13 cellular contexts compared by ENCODE assay signal in the genomic region with DNA sequence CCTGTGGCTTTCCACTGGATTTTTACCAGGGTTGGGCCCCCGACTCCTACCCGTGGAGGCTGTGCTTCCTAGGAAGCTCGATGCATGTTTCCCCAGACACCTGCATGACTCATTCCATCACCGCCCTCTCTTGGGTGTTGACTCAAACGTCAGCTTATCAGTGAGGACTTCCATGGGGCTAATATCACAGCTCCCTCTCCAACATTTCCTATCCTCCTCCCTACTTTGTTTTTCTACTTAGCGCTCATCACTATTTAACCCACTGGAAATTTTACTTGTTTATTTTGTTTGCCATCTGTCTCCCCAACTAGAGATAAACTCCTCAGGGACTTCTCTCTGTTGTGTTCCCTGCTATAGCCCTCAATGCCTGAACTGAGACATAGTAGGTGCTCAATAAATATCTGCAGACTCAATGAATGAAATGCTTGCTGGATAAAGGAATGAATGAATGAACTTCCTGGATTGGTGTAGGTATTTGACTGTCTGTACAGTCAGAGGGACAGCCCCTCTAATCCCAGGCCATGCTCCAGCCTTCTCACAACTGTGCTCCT. TPM values are rescaled to one million over a fixed set of nuclear protein-coding genes. Genes with fewer than 3 reads are reported as not detected.
DNase-seq lines count a peak whose midpoint lies in the region; ATAC-seq and TF ChIP-seq lines count a peak whose summit lies in the region.
"Had no signal": no experiment of that assay in that cellular context is flagged by ENCODE, and none has a peak within 500 bp of the region (broad histone marks: within the 10 kb centered on the region; RNA-seq: fewer than 3 reads in every experiment).

No MANE protein-coding gene starts in this region.

- H2AFZ ChIP-seq in neural progenitor cell (replicated peaks) = no peak overlapping the region

- no peak overlapping the region for H3K9ac ChIP-seq in neural progenitor cell

- H3K4me3 Mint-ChIP-seq in neural progenitor cell = no peak overlapping the region
- H3K4me3 Mint-ChIP-seq: CD4-positive, CD25-positive, alpha-beta regulatory T cell had no signal

- H3K4me1 Mint-ChIP-seq in neural progenitor cell = peaks cover 30% of the 10 kb centered on the region
- H3K4me1 Mint-ChIP-seq: CD4-positive, CD25-positive, alpha-beta regulatory T cell had no signal

- H3K9me3 ChIP-seq in neural progenitor cell (ENCODE audit: low read depth) = no peaks in the 10 kb centered on the region
- H3K9me3 ChIP-seq: psoas muscle had no signal

- peaks cover 4% of the 10 kb centered on the region for H3K36me3 Mint-ChIP-seq in neural progenitor cell
- H3K36me3 Mint-ChIP-seq: CD4-positive, CD25-positive, alpha-beta regulatory T cell had no signal

- peaks cover 2% of the 10 kb centered on the region for H3K27me3 Mint-ChIP-seq in neural progenitor cell (ENCODE audit: insufficient read depth, low read depth)

- no peak for DNase-seq in GM10266 (ENCODE audit: extremely low spot score)
- peak; percentile 20 for DNase-seq in NCI-H2171 (lab: John Stamatoyannopoulos, UW)
- peak; percentile 34 for DNase-seq in dermis blood vessel endothelial cell
- no peak for DNase-seq in omental fat pad (ENCODE audit: low spot score)
- no peak for DNase-seq in neural progenitor cell (ENCODE audit: low spot score)
- no peak for DNase-seq in GM13976 (ENCODE audit: low spot score)
- DNase-seq: CD4-positive, CD25-positive, alpha-beta regulatory T cell; kidney; NCI-H510A; psoas muscle; T-helper 2 cell had no signal

- no peak overlapping the region for H3K4me3 ChIP-seq in neural progenitor cell
- H3K4me3 ChIP-seq: psoas muscle had no signal

- TF ChIP-seq CTCF in GM10266 (IDR thresholded peaks at IDR 0.05; ENCODE audit: control insufficient read depth, insufficient read depth, low read depth, missing control alignments) (peak; percentile 36), omental fat pad (IDR thresholded peaks at IDR 0.05) (no peak), neural progenitor cell (IDR thresholded peaks at IDR 0.05) (no peak), GM13976 (IDR thresholded peaks at IDR 0.05; ENCODE audit: borderline replicate concordance, control extremely low read depth, extremely low read depth, insufficient read depth, missing control alignments) (no peak)

- H3K36me3 ChIP-seq in neural progenitor cell = no peaks in the 10 kb centered on the region

- H3K4me1 ChIP-seq in neural progenitor cell = peaks cover 24% of the 10 kb centered on the region

- peaks cover 25% of the 10 kb centered on the region for H3F3A ChIP-seq in neural progenitor cell (ENCODE audit: low read depth)

- H3K27ac Mint-ChIP-seq in neural progenitor cell = no peak overlapping the region
- H3K27ac Mint-ChIP-seq: CD4-positive, CD25-positive, alpha-beta regulatory T cell had no signal

- H4K20me1 ChIP-seq in neural progenitor cell (ENCODE audit: low read depth) = no peaks in the 10 kb centered on the region

- no peak overlapping the region for H3K4me2 ChIP-seq in neural progenitor cell

- no peak overlapping the region for H3K27ac ChIP-seq in neural progenitor cell
- H3K27ac ChIP-seq: psoas muscle had no signal

- in situ Hi-C loops in GM13976 (cut with MboI; ENCODE audit: low sequenced_read_pairs, unreplicated experiment) = loop anchor here (25.0 kb wide), 1 partner anchor 676 kb away; no protein-coding TSS in a partner anchor

- ATAC-seq in omental fat pad (ENCODE audit: low FRiP score) (peak; percentile 81), HG03521 (IDR thresholded peaks at IDR 0.05; ENCODE audit: unreplicated experiment) (no peak), HG03095 (IDR thresholded peaks at IDR 0.05; ENCODE audit: unreplicated experiment) (no peak)
- ATAC-seq: psoas muscle had no signal

- H3K79me2 ChIP-seq in neural progenitor cell (ENCODE audit: low read depth) = no peaks in the 10 kb centered on the region

- H3K27me3 ChIP-seq in neural progenitor cell = no peaks in the 10 kb centered on the region

- H3K9me3 Mint-ChIP-seq in neural progenitor cell = no peaks in the 10 kb centered on the region
- H3K9me3 Mint-ChIP-seq: CD4-positive, CD25-positive, alpha-beta regulatory T cell had no signal

RNA-seq across cellular contexts. Expression of a gene that starts 55.9 kb away (rescaled TPM):
- 0.23 and 0.51 TPM in 2 replicates for total RNA-seq in dermis blood vessel endothelial cell
- total RNA-seq in omental fat pad = under 1 TPM in 1 of 4 donors, not detected in 3; 0.46 TPM
- 3.7 and 11.1 TPM in 2 replicates for total RNA-seq in neural progenitor cell (ENCODE audit: low replicate concordance)

Comparison
In these comparisons a context has a peak if more than half of its experiments do, and no peak if none do; other contexts are left out.
1. DNase-seq: peak in NCI-H2171 (single experiment) and dermis blood vessel endothelial cell (single experiment); none in GM10266 (single experiment), omental fat pad (single experiment), neural progenitor cell (single experiment) and GM13976 (single experiment).